Comparison of ENCODE assay signal across 8 cellular contexts in the genomic region with DNA sequence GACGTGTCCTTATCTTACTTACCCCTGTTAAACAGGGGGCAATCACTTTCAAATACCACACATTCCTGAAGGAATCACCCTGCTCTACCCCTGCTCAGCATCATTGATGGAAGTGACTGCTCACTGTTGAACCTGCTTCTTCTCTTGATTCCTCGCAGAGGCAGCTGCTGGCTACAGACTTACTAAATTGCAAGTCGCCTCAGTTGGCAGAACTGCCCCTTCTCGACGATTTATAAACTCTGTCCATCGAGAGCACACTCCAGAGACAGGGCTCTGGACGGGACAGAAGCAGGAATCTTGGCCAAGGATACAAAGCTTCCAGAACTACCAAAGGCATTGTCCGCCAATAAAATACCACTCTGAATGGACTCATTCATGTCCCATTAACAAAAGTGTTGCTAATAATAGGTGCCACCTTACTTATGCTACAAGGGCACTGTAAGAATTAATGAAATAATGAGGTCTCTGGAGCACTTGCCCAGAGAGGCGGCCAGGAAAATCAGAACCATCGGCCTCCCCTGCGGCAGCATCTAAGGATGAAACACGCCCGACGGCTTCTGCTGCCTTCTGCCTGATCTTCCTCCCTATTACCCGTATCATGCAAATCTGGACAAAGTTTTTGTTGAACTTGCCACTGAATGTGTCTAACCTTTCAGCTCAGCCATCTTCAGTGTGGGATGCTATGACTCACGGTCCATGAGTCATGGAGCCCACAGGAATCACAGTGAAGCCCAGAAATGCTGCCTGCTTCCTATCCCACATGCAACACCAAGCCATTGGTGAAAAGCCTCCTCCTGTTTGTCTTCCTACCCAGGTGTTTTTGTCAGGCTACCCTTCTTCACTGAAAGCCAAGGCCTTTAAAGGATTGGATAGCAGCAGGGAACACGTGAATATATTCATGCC.
DNase-seq lines count a peak whose midpoint lies in the region; ATAC-seq and TF ChIP-seq lines count a peak whose summit lies in the region.

No MANE protein-coding gene starts in this region.

- no peak overlapping the region for H3K4me3 ChIP-seq in fibroblast of mammary gland (ENCODE audit: control insufficient read depth, low read depth, low read length)

- peaks cover 10% of the 10 kb centered on the region for H3K36me3 Mint-ChIP-seq in progenitor cell of endocrine pancreas (ENCODE audit: insufficient read depth)

- DNase-seq in H4 (ENCODE audit: low spot score) (peak; percentile 92), fibroblast of mammary gland (ENCODE audit: low read depth) (peak; percentile 96), progenitor cell of endocrine pancreas (ENCODE audit: low spot score, unreplicated experiment) (no peak)

- ATAC-seq in SK-N-SH treated with all-trans-retinoic acid at 6 μM for 48 hours (peak; percentile 100), GM21576 (IDR thresholded peaks at IDR 0.05; ENCODE audit: unreplicated experiment) (no peak), HG02885 (IDR thresholded peaks at IDR 0.05; ENCODE audit: poor library complexity, unreplicated experiment) (no peak), GM19455 (IDR thresholded peaks at IDR 0.05; ENCODE audit: unreplicated experiment) (no peak), HG03571 (IDR thresholded peaks at IDR 0.05; ENCODE audit: unreplicated experiment) (no peak)

- no peak overlapping the region for H3K4me3 Mint-ChIP-seq in progenitor cell of endocrine pancreas (ENCODE audit: low read depth)

- peaks cover 9% of the 10 kb centered on the region for H3K9me3 Mint-ChIP-seq in progenitor cell of endocrine pancreas (ENCODE audit: low read depth)

- H3K27me3 Mint-ChIP-seq in progenitor cell of endocrine pancreas, result no peaks in the 10 kb centered on the region

- TF ChIP-seq CTCF in fibroblast of mammary gland (conservative IDR thresholded peaks at IDR 0.05; ENCODE audit: control insufficient read depth, insufficient read depth, low read depth, low read length), result no peak
- TF ChIP-seq CTCF in progenitor cell of endocrine pancreas (IDR thresholded peaks at IDR 0.05; ENCODE audit: unreplicated experiment), result no peak

- H3K4me1 Mint-ChIP-seq in progenitor cell of endocrine pancreas (ENCODE audit: low read depth), result peaks cover 32% of the 10 kb centered on the region

- peak overlapping the region; percentile 26 for H3K27ac Mint-ChIP-seq in progenitor cell of endocrine pancreas

TF ChIP-seq in SK-N-SH treated with all-trans-retinoic acid at 6 μM for 48 hours, 23 proteins besides CTCF, POLR2A, EP300 and RAD21:
- TF ChIP-seq TCF4 (CRISPR knock-in tag; IDR thresholded peaks at IDR 0.05; ENCODE audit: borderline replicate concordance) (no peak), ZNF70 (CRISPR knock-in tag; IDR thresholded peaks at IDR 0.05) (no peak)
TF ChIP-seq in SK-N-SH treated with all-trans-retinoic acid at 6 μM for 48 hours: peak in this region for 0.
